In the genomic region with DNA sequence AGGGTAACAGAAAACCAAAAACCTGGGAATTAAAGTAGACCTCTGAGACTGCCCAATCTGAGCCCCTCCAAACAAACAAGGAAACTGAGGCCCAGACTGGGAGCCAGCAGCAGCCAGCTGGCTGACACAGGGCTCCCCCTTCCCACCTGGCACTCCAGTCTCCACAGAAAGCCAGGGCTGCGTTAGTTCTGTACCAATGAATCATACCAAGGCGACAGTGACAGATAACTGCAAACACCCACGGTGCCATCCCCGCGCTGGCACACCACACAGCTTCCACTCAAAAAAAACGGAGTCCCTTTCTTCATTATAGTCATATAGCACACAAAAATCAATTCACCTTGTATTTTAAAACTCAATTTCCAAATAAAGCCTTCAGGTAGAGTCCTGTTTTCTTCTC, we compare ENCODE assay signal across 8 cellular contexts. TPM values are rescaled to one million over a fixed set of nuclear protein-coding genes. Genes with fewer than 3 reads are reported as not detected.
DNase-seq lines count a peak whose midpoint lies in the region; ATAC-seq and TF ChIP-seq lines count a peak whose summit lies in the region.

No MANE protein-coding gene starts in this region.

- no peak for DNase-seq in CD4-positive, CD25-positive, alpha-beta regulatory T cell
- DNase-seq in SK-N-MC (ENCODE audit: low read depth, low spot score) (no peak), ovary (peak in 2 of 5 donors; percentile 23 to 50), NCI-H2227 (lab: John Stamatoyannopoulos, UW; ENCODE audit: unreplicated experiment) (no peak), MG63 (no peak)
- no peak for DNase-seq in effector memory CD8-positive, alpha-beta T cell

- peak overlapping the region; percentile 29 for H3K27ac ChIP-seq in CD4-positive, CD25-positive, alpha-beta regulatory T cell (ENCODE audit: insufficient read depth, low read length, poor library complexity, severe bottlenecking)
- no peak overlapping the region for H3K27ac ChIP-seq in SK-N-MC
- H3K27ac ChIP-seq in ovary: peak overlapping the region; percentile 88 to 90

- H3K27me3 Mint-ChIP-seq in CD4-positive, CD25-positive, alpha-beta regulatory T cell: no peaks in the 10 kb centered on the region
- no peaks in the 10 kb centered on the region for H3K27me3 Mint-ChIP-seq in effector memory CD8-positive, alpha-beta T cell

- TF ChIP-seq CTCF in ovary (IDR thresholded peaks at IDR 0.05): no peak

- H3K9me3 ChIP-seq in CD4-positive, CD25-positive, alpha-beta regulatory T cell (ENCODE audit: control insufficient read depth in 2 of 2, low read length in 2 of 2): no peaks in the 10 kb centered on the region
- H3K9me3 ChIP-seq in SK-N-MC (ENCODE audit: low read depth, low read length): no peaks in the 10 kb centered on the region
- no peaks in the 10 kb centered on the region for H3K9me3 ChIP-seq in ovary
- no peaks in the 10 kb centered on the region for H3K9me3 ChIP-seq in MG63

- no peaks in the 10 kb centered on the region for H3K9me3 Mint-ChIP-seq in CD4-positive, CD25-positive, alpha-beta regulatory T cell
- no peaks in the 10 kb centered on the region for H3K9me3 Mint-ChIP-seq in effector memory CD8-positive, alpha-beta T cell

- H3K27ac Mint-ChIP-seq in CD4-positive, CD25-positive, alpha-beta regulatory T cell: peak overlapping the region; percentile 86 to 97 (median 89)
- peak overlapping the region; percentile 95 to 97 for H3K27ac Mint-ChIP-seq in effector memory CD8-positive, alpha-beta T cell

- peaks cover 29% of the 10 kb centered on the region for H3K4me1 ChIP-seq in CD4-positive, CD25-positive, alpha-beta regulatory T cell (ENCODE audit: control insufficient read depth, insufficient read depth, low read length, poor library complexity, severe bottlenecking)
- peaks cover 10% of the 10 kb centered on the region for H3K4me1 ChIP-seq in ovary (ENCODE audit: insufficient read depth)

- peaks cover 10 to 62% (median 40%) of the 10 kb centered on the region in 4 donors for H3K4me1 Mint-ChIP-seq in CD4-positive, CD25-positive, alpha-beta regulatory T cell
- peaks cover 32 to 45% of the 10 kb centered on the region in 2 donors for H3K4me1 Mint-ChIP-seq in effector memory CD8-positive, alpha-beta T cell (ENCODE audit: low read depth in 2 of 2)

- TF ChIP-seq POLR2A in ovary (IDR thresholded peaks at IDR 0.05): no peak

- no peak for ATAC-seq in CD4-positive, CD25-positive, alpha-beta regulatory T cell (ENCODE audit: low read depth in 2 of 2)
- no peak for ATAC-seq in effector memory CD8-positive, alpha-beta T cell (replicated peaks)
- ATAC-seq in esophagus mucosa (no peak), GM21423 (IDR thresholded peaks at IDR 0.05; ENCODE audit: unreplicated experiment) (no peak)

- WGBS in ovary, 3 donors: 57 to 70% (median 65%) methylated on average over 6 of the region's 6 CpGs

- no peaks in the 10 kb centered on the region for H3K36me3 ChIP-seq in CD4-positive, CD25-positive, alpha-beta regulatory T cell (ENCODE audit: control insufficient read depth, insufficient read depth, low read length)
- H3K36me3 ChIP-seq in SK-N-MC (ENCODE audit: insufficient read depth, low read length) (no peaks in the 10 kb centered on the region), ovary (no peaks in the 10 kb centered on the region), MG63 (no peaks in the 10 kb centered on the region)

- H3K4me3 ChIP-seq in CD4-positive, CD25-positive, alpha-beta regulatory T cell (ENCODE audit: low read depth, low read length): peak overlapping the region; percentile 57
- H3K4me3 ChIP-seq in SK-N-MC (peak overlapping the region; percentile 89; the same call in 1 of the 2 replicates), ovary (peak overlapping the region; percentile 90), MG63 (no peak overlapping the region)

- H3K27me3 ChIP-seq in CD4-positive, CD25-positive, alpha-beta regulatory T cell (ENCODE audit: control insufficient read depth, insufficient read depth, low read length): no peaks in the 10 kb centered on the region
- H3K27me3 ChIP-seq in ovary: no peaks in the 10 kb centered on the region
- no peaks in the 10 kb centered on the region for H3K27me3 ChIP-seq in MG63

- TF ChIP-seq EP300 in ovary (IDR thresholded peaks at IDR 0.05): no peak

- H3K9ac ChIP-seq in SK-N-MC (ENCODE audit: insufficient read length): no peak overlapping the region

- intact Hi-C loops in ovary (cut with DNase I): no loop called here

- peak overlapping the region; percentile 85 to 98 (median 86) for H3K4me3 Mint-ChIP-seq in CD4-positive, CD25-positive, alpha-beta regulatory T cell
- peak overlapping the region; percentile 85 to 87 for H3K4me3 Mint-ChIP-seq in effector memory CD8-positive, alpha-beta T cell

- H3K36me3 Mint-ChIP-seq in CD4-positive, CD25-positive, alpha-beta regulatory T cell: peaks cover 5% of the 10 kb centered on the region
- H3K36me3 Mint-ChIP-seq in effector memory CD8-positive, alpha-beta T cell (ENCODE audit: insufficient read depth): peaks cover 22% of the 10 kb centered on the region

RNA-seq across cellular contexts. Expression of gene PER2, which starts 1.4 kb away (rescaled TPM):
- total RNA-seq in CD4-positive, CD25-positive, alpha-beta regulatory T cell: 29.7 TPM
- 1 to 10 TPM; 1.8 to 5.0 (median 3.3) TPM for polyA plus RNA-seq in CD4-positive, CD25-positive, alpha-beta regulatory T cell
- total RNA-seq in ovary (10 to 100 TPM in 6 of 7 donors, 1 to 10 TPM in 1; 9.9 to 34.5 (median 27.4) TPM), esophagus mucosa (18.7 TPM)
- 1 to 10 TPM; 8.1 to 8.5 TPM for polyA plus RNA-seq in ovary
- total RNA-seq in MG63 (2014; rRNA removed; shearing (Covaris generic); ENCODE audit: low replicate concordance): 0.54 and 0.72 TPM in 2 replicates

RNA-seq across cellular contexts. Expression of gene TRAF3IP1, which starts 33.3 kb away (rescaled TPM):
- 9.9 TPM for total RNA-seq in CD4-positive, CD25-positive, alpha-beta regulatory T cell
- 1 to 10 TPM; 3.1 to 3.8 (median 3.4) TPM for polyA plus RNA-seq in CD4-positive, CD25-positive, alpha-beta regulatory T cell
- total RNA-seq in ovary (10 to 100 TPM in 6 of 7 donors, 1 to 10 TPM in 1; 7.0 to 29.2 (median 19.9) TPM), esophagus mucosa (10.8 TPM)
- 10 to 100 TPM in 1 of 2 donors, 1 to 10 TPM in 1; 8.5 to 17.0 TPM for polyA plus RNA-seq in ovary
- total RNA-seq in MG63 (2014; rRNA removed; shearing (Covaris generic); ENCODE audit: low replicate concordance): 3.3 and 3.8 TPM in 2 replicates

RNA-seq across cellular contexts. Expression of gene HES6, which starts 47.1 kb away (rescaled TPM):
- 1.5 TPM for total RNA-seq in CD4-positive, CD25-positive, alpha-beta regulatory T cell
- 1 to 10 TPM; 2.1 to 3.9 (median 2.5) TPM for polyA plus RNA-seq in CD4-positive, CD25-positive, alpha-beta regulatory T cell
- total RNA-seq in ovary (10 to 100 TPM in 2 of 7 donors, 1 to 10 TPM in 5; 1.1 to 12.4 (median 3.1) TPM), esophagus mucosa (2.2 TPM)
- polyA plus RNA-seq in ovary: 1 to 10 TPM in 1 of 2 donors, under 1 TPM in 1; 0.33 to 2.0 TPM
- 23.5 and 30.4 TPM in 2 replicates for total RNA-seq in MG63 (2014; rRNA removed; shearing (Covaris generic); ENCODE audit: low replicate concordance)
